ENCODE assay signal across 24 cellular contexts in genomic region chr11:11252403-11252802, GRCh38.
A peak's percentile ranks its signal among the peaks of the same experiment; 100 is the strongest.
DNase-seq lines count a peak whose midpoint lies in the region; ATAC-seq lines count a peak whose summit lies in the region.
"Had no signal": no experiment of that assay in that cellular context is flagged by ENCODE, and none has a peak within 500 bp of the region (broad histone marks: within the 10 kb centered on the region; RNA-seq: fewer than 3 reads in every experiment).

No MANE protein-coding gene starts in this region.

- no peaks in the 10 kb centered on the region for H3K36me3 Mint-ChIP-seq in memory B cell
- H3K36me3 Mint-ChIP-seq in activated naive CD4-positive, alpha-beta T cell treated with anti-CD3 and anti-CD28 coated beads, Interleukin-2, amount 50 U/mL, for 72 hours: no peaks in the 10 kb centered on the region
- no peaks in the 10 kb centered on the region for H3K36me3 Mint-ChIP-seq in CD8-positive, alpha-beta memory T cell
- H3K36me3 Mint-ChIP-seq: activated naive CD4-positive, alpha-beta T cell treated with anti-CD3 and anti-CD28 coated beads, Interleukin-2, amount 10 ng/mL, durations not matched to agents 7 days and 5 days; CD8-positive, alpha-beta T cell; natural killer cell had no signal

- H3K27me3 ChIP-seq in CD8-positive, alpha-beta memory T cell (ENCODE audit: insufficient read depth, low read length, poor library complexity, severe bottlenecking): no peaks in the 10 kb centered on the region
- H3K27me3 ChIP-seq: Peyer's patch had no signal

- no peaks in the 10 kb centered on the region for H3K36me3 ChIP-seq in CD8-positive, alpha-beta memory T cell (ENCODE audit: insufficient read depth, low read length)
- H3K36me3 ChIP-seq: cardiac muscle cell, Peyer's patch had no signal

- CTCF ChIA-PET in CD8-positive, alpha-beta memory T cell (lab: Charles Lee): no interaction called here

- no peaks in the 10 kb centered on the region for H3K27me3 Mint-ChIP-seq in memory B cell
- H3K27me3 Mint-ChIP-seq in CD8-positive, alpha-beta memory T cell: peaks cover 5 to 29% of the 10 kb centered on the region in 2 donors

- H3K27ac Mint-ChIP-seq in memory B cell: no peak overlapping the region
- no peak overlapping the region for H3K27ac Mint-ChIP-seq in activated naive CD4-positive, alpha-beta T cell treated with anti-CD3 and anti-CD28 coated beads, Interleukin-2, amount 50 U/mL, for 72 hours
- H3K27ac Mint-ChIP-seq in CD8-positive, alpha-beta memory T cell: no peak overlapping the region
- H3K27ac Mint-ChIP-seq: activated naive CD4-positive, alpha-beta T cell treated with anti-CD3 and anti-CD28 coated beads, Interleukin-2, amount 10 ng/mL, durations not matched to agents 7 days and 5 days; activated T-cell treated with anti-CD3 and anti-CD28 coated beads, Interleukin-2, amount 50 U/mL, for 72 hours; CD8-positive, alpha-beta T cell; natural killer cell had no signal

- H3K27ac ChIP-seq in CD8-positive, alpha-beta memory T cell (ENCODE audit: low read depth, low read length): no peak overlapping the region
- H3K27ac ChIP-seq: cardiac muscle cell, Peyer's patch, SK-N-MC had no signal

- H3K9me3 ChIP-seq in CD8-positive, alpha-beta memory T cell (ENCODE audit: low read length): no peaks in the 10 kb centered on the region
- H3K9me3 ChIP-seq: Peyer's patch had no signal

- H3K9me3 Mint-ChIP-seq in memory B cell: no peaks in the 10 kb centered on the region
- no peaks in the 10 kb centered on the region for H3K9me3 Mint-ChIP-seq in activated naive CD4-positive, alpha-beta T cell treated with anti-CD3 and anti-CD28 coated beads, Interleukin-2, amount 50 U/mL, for 72 hours
- peaks cover 0 to 2% (median 0%) of the 10 kb centered on the region in 5 donors for H3K9me3 Mint-ChIP-seq in CD8-positive, alpha-beta memory T cell
- H3K9me3 Mint-ChIP-seq: activated T-cell treated with anti-CD3 and anti-CD28 coated beads, Interleukin-2, amount 50 U/mL, for 72 hours; natural killer cell had no signal

- peaks cover 15% of the 10 kb centered on the region for H3K4me1 Mint-ChIP-seq in memory B cell
- H3K4me1 Mint-ChIP-seq in CD8-positive, alpha-beta memory T cell: no peaks in the 10 kb centered on the region
- H3K4me1 Mint-ChIP-seq: activated naive CD4-positive, alpha-beta T cell treated with anti-CD3 and anti-CD28 coated beads, Interleukin-2, amount 10 ng/mL, durations not matched to agents 7 days and 5 days; natural killer cell had no signal

- no peak overlapping the region for H3K4me3 ChIP-seq in CD8-positive, alpha-beta memory T cell (ENCODE audit: low read length)
- H3K4me3 ChIP-seq: cardiac muscle cell, Peyer's patch, SK-N-MC had no signal

- H3K4me1 ChIP-seq in CD8-positive, alpha-beta memory T cell (ENCODE audit: insufficient read depth, low read length): no peaks in the 10 kb centered on the region
- H3K4me1 ChIP-seq: Peyer's patch had no signal

- POLR2A ChIA-PET in CD8-positive, alpha-beta memory T cell (lab: Charles Lee): no interaction called here

- no peak overlapping the region for H3K4me3 Mint-ChIP-seq in memory B cell
- no peak overlapping the region for H3K4me3 Mint-ChIP-seq in CD8-positive, alpha-beta memory T cell
- H3K4me3 Mint-ChIP-seq: activated naive CD4-positive, alpha-beta T cell treated with anti-CD3 and anti-CD28 coated beads, Interleukin-2, amount 10 ng/mL, durations not matched to agents 7 days and 5 days; activated T-cell treated with anti-CD3 and anti-CD28 coated beads, Interleukin-2, amount 50 U/mL, for 72 hours; CD8-positive, alpha-beta T cell; natural killer cell had no signal

- DNase-seq in DMS79 treated with DMSO at 0.1 percent for 48 hours (lab: John Stamatoyannopoulos, UW): peak; percentile 21
- no peak for DNase-seq in DMS79 (lab: John Stamatoyannopoulos, UW)
- peak; percentile 93 for DNase-seq in NCI-H146 (lab: John Stamatoyannopoulos, UW)
- DNase-seq in NCI-H774 (lab: John Stamatoyannopoulos, UW): peak; percentile 55
- DNase-seq in memory B cell (ENCODE audit: low spot score in 2 of 2): no peak
- DNase-seq in activated naive CD4-positive, alpha-beta T cell treated with anti-CD3 and anti-CD28 coated beads, Interleukin-2, amount 50 U/mL, for 72 hours (ENCODE audit: low spot score in 2 of 2): no peak
- DNase-seq in CD8-positive, alpha-beta memory T cell: no peak
- DNase-seq: activated CD4-positive, alpha-beta T cell treated with anti-CD3 and anti-CD28 coated beads for 4 hours; activated naive CD4-positive, alpha-beta T cell treated with anti-CD3 and anti-CD28 coated beads, Interleukin-2, amount 10 ng/mL, durations not matched to agents 7 days and 5 days; activated T-cell treated with anti-CD3 and anti-CD28 coated beads, Interleukin-2, amount 50 U/mL, for 72 hours; AML-193; anterior cingulate cortex; CD8-positive, alpha-beta T cell; EL; glutamatergic neuron; natural killer cell; Peyer's patch; stimulated activated CD4-positive, alpha-beta T cell treated with anti-CD3 and anti-CD28 coated beads, Interleukin-12 subunit alpha, Interleukin-12 subunit beta, amount 100 ng/mL, for 4 hours; stimulated activated CD4-positive, alpha-beta T cell treated with anti-CD3 and anti-CD28 coated beads, Interleukin-4, amount 100 ng/mL, for 4 hours; stimulated activated naive CD8-positive, alpha-beta T cell treated with anti-CD3 and anti-CD28 coated beads, Interleukin-15, Interleukin-2, amounts not matched to agents 100 U/mL and 50 U/mL, for 24 hours; T-helper 2 cell had no signal

- ATAC-seq in memory B cell (ENCODE audit: low read depth): peak; percentile 79
- ATAC-seq in activated naive CD4-positive, alpha-beta T cell treated with anti-CD3 and anti-CD28 coated beads, Interleukin-2, amount 50 U/mL, for 72 hours: no peak
- no peak for ATAC-seq in HG02798 (IDR thresholded peaks at IDR 0.05; ENCODE audit: poor library complexity, unreplicated experiment)
- ATAC-seq: activated T-cell treated with anti-CD3 and anti-CD28 coated beads, Interleukin-2, amount 50 U/mL, for 72 hours; CD8-positive, alpha-beta T cell; natural killer cell; stimulated activated naive CD8-positive, alpha-beta T cell treated with anti-CD3 and anti-CD28 coated beads, Interleukin-15, Interleukin-2, amounts not matched to agents 100 U/mL and 50 U/mL, for 24 hours had no signal

Comparison
In these comparisons a context has a peak if more than half of its experiments do, and no peak if none do; other contexts are left out.
1. DNase-seq: peak in DMS79 treated with DMSO at 0.1 percent for 48 hours (single experiment), NCI-H146 (single experiment) and NCI-H774 (single experiment); none in DMS79 (single experiment), memory B cell (0 of 2), activated naive CD4-positive, alpha-beta T cell treated with anti-CD3 and anti-CD28 coated beads, Interleukin-2, amount 50 U/mL, for 72 hours (0 of 2) and CD8-positive, alpha-beta memory T cell (0 of 5).